ENCODE assay signal across 15 cellular contexts in the genomic region with DNA sequence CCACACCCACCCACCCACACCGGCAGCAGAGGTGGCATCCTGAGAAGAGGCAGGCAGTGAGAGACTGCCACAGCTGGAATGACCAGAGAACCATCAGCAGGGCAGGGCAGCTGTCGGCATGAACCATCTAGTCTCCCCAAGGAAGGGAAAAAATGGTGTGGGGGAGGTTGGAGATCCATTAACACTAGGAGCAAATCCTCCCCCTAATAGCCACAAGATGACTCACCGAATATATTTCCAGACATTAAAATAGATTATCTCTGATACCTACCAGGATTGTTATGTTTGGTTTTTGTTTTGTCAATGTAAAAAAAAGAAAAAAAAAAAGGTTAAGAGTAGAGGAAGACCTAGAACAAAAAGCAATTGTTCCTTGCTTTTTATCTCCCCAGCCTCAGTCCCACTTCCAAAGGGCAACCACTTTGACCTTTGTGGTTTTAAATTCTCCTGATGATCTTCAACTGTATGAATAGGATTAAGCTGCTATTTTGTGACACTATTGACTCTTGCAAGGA. TPM values are rescaled to one million over a fixed set of nuclear protein-coding genes. Genes with fewer than 3 reads are reported as not detected.
A peak's percentile ranks its signal among the peaks of the same experiment; 100 is the strongest.
DNase-seq lines count a peak whose midpoint lies in the region; ATAC-seq and TF ChIP-seq lines count a peak whose summit lies in the region.
"Had no signal": no experiment of that assay in that cellular context is flagged by ENCODE, and none has a peak within 500 bp of the region (broad histone marks: within the 10 kb centered on the region; RNA-seq: fewer than 3 reads in every experiment).

No MANE protein-coding gene starts in this region.

- H2AFZ ChIP-seq in IMR-90 (replicated peaks; ENCODE audit: low read length, poor library complexity): peak overlapping the region; percentile 38

- no peak overlapping the region for H2BK20ac ChIP-seq in IMR-90 (ENCODE audit: low read depth, low read length)

- dilution Hi-C loops in IMR-90 (cut with HindIII; ENCODE audit: low sequenced_read_pairs, unreplicated experiment): no loop called here

- no peaks in the 10 kb centered on the region for H3K36me3 ChIP-seq in BE2C
- no peaks in the 10 kb centered on the region for H3K36me3 ChIP-seq in IMR-90 (ENCODE audit: control insufficient read depth, insufficient read depth, low read length)
- no peaks in the 10 kb centered on the region for H3K36me3 ChIP-seq in brain microvascular endothelial cell (replicated peaks)
- no peaks in the 10 kb centered on the region for H3K36me3 ChIP-seq in left lung
- H3K36me3 ChIP-seq: ascending aorta, vagina had no signal

- H2BK15ac ChIP-seq in IMR-90 (ENCODE audit: low read depth, low read length): no peak overlapping the region

- no CpG with 5 or more reads among the region's 3 CpGs for WGBS in IMR-90 (ENCODE audit: extremely low coverage in 2 of 2, insufficient read length in 1 of 2), 2 experiments

- H3K9me3 ChIP-seq in BE2C (no peaks in the 10 kb centered on the region), IMR-90 (ENCODE audit: control insufficient read depth, insufficient read depth, low read length) (no peaks in the 10 kb centered on the region), left lung (no peaks in the 10 kb centered on the region)
- H3K9me3 ChIP-seq: ascending aorta, vagina had no signal

- H3K23ac ChIP-seq in IMR-90 (ENCODE audit: low read depth, low read length): no peak overlapping the region

- H3K4me1 ChIP-seq in BE2C (no peaks in the 10 kb centered on the region), IMR-90 (ENCODE audit: control insufficient read depth, insufficient read depth, low read length) (peaks cover 3% of the 10 kb centered on the region), left lung (peaks cover 5 to 6% of the 10 kb centered on the region in 2 donors)
- H3K4me1 ChIP-seq: ascending aorta, vagina had no signal

- POLR2A ChIA-PET in IMR-90 (lab: Charles Lee; ENCODE audit: unreplicated experiment): no interaction called here

- H2BK120ac ChIP-seq in IMR-90 (ENCODE audit: low read depth, low read length): no peak overlapping the region

- H3K18ac ChIP-seq in IMR-90 (ENCODE audit: low read depth, low read length): no peak overlapping the region

- H3K79me1 ChIP-seq in IMR-90 (ENCODE audit: low read depth in 1 of 2, low read length in 2 of 2): no peaks in the 10 kb centered on the region

- DNase-seq in BE2C: peak; percentile 9
- peak; percentile 63 for DNase-seq in IMR-90
- peak; percentile 33 for DNase-seq in brain microvascular endothelial cell
- DNase-seq in left lung: no peak
- DNase-seq in substantia nigra (lab: John Stamatoyannopoulos, UW): no peak
- DNase-seq in mucosa of gallbladder (ENCODE audit: low spot score): no peak
- DNase-seq: activated CD8-positive, alpha-beta memory T cell treated with anti-CD3 and anti-CD28 coated beads, Interleukin-2, amount 50 U/mL, for 4 hours; CD8-positive, alpha-beta T cell; MM.1S; NCI-H69 had no signal

- BruUV-seq in IMR-90 (replicated peaks; lab: Mats Ljungman, UMichigan): no TSS peak

- no peak overlapping the region for H2BK5ac ChIP-seq in IMR-90 (ENCODE audit: low read depth, low read length, poor library complexity, severe bottlenecking)

- peak overlapping the region; percentile 20; the same call in 1 of the 2 replicates for H3K4me2 ChIP-seq in IMR-90 (ENCODE audit: low read depth, low read length)

- no peak for TF ChIP-seq POLR2A in IMR-90 (IDR thresholded peaks at IDR 0.05; ENCODE audit: low read depth, low read length)

- no peaks in the 10 kb centered on the region for H4K20me1 ChIP-seq in IMR-90 (ENCODE audit: insufficient read depth, low read length)

- in situ Hi-C loops in IMR-90 (cut with MboI; ENCODE audit: low sequenced_read_pairs) (no loop called here), brain microvascular endothelial cell (cut with HindIII; ENCODE audit: low pct_ligation_motif_present, low sequenced_read_pairs) (no loop called here)

- no peak overlapping the region for H3K9ac ChIP-seq in IMR-90 (ENCODE audit: low read depth, low read length)

- no peak overlapping the region for H3K56ac ChIP-seq in IMR-90 (ENCODE audit: extremely low read depth, insufficient read depth, low read length)

- H3K4ac ChIP-seq in IMR-90 (ENCODE audit: low read depth, low read length): no peak overlapping the region

- H3K27ac ChIP-seq in IMR-90 (ENCODE audit: insufficient read depth, low read length) (no peak overlapping the region), brain microvascular endothelial cell (no peak overlapping the region), left lung (no peak overlapping the region), substantia nigra (ENCODE audit: low read depth, low read length, poor library complexity, severe bottlenecking) (no peak overlapping the region)
- H3K27ac ChIP-seq: ascending aorta, vagina had no signal

- no peaks in the 10 kb centered on the region for H3K9me1 ChIP-seq in IMR-90 (ENCODE audit: insufficient read depth, low read length)

- no peak overlapping the region for H4K91ac ChIP-seq in IMR-90 (ENCODE audit: insufficient read depth, low read depth, low read length)

- peak; percentile 65 for ATAC-seq in IMR-90 (ENCODE audit: low read depth)
- peak; percentile 47 for ATAC-seq in left lung
- no peak for ATAC-seq in HG03097 (IDR thresholded peaks at IDR 0.05; ENCODE audit: low FRiP score, unreplicated experiment)
- no peak for ATAC-seq in HG03095 (IDR thresholded peaks at IDR 0.05; ENCODE audit: unreplicated experiment)
- ATAC-seq: CD8-positive, alpha-beta T cell; esophagus mucosa had no signal

- no peak for TF ChIP-seq CTCF in BE2C (IDR thresholded peaks at IDR 0.05; ENCODE audit: low read depth, low read length)
- no peak for TF ChIP-seq CTCF in IMR-90 (conservative IDR thresholded peaks at IDR 0.05; ENCODE audit: low read depth, low read length)
- no peak for TF ChIP-seq CTCF in brain microvascular endothelial cell (IDR thresholded peaks at IDR 0.05; ENCODE audit: low read depth, low read length, missing control alignments)
- TF ChIP-seq CTCF in left lung (IDR thresholded peaks at IDR 0.05): no peak

- TF ChIP-seq RAD21 in IMR-90 (IDR thresholded peaks at IDR 0.05; ENCODE audit: low read length): no peak

- CTCF ChIA-PET in IMR-90 (lab: Yijun Ruan, JAX): no interaction called here

- H4K8ac ChIP-seq in IMR-90 (ENCODE audit: low read depth in 2 of 2, low read length in 2 of 2): no peak overlapping the region

- intact Hi-C loops in IMR-90 (cut with micrococcal nuclease) (no loop called here), left lung (cut with DNase I) (no loop called here)

- no peak overlapping the region for H2AK9ac ChIP-seq in IMR-90 (replicated peaks; ENCODE audit: low read depth, low read length, poor library complexity)

- H3K14ac ChIP-seq in IMR-90 (replicated peaks; ENCODE audit: low read depth, low read length): no peak overlapping the region

- H4K5ac ChIP-seq in IMR-90 (ENCODE audit: low read depth, low read length): no peak overlapping the region

- no peak overlapping the region for H2AK5ac ChIP-seq in IMR-90 (ENCODE audit: low read depth, low read length)

- no peak overlapping the region for H3K4me3 ChIP-seq in BE2C (ENCODE audit: low read depth, low read length)
- no peak overlapping the region for H3K4me3 ChIP-seq in IMR-90 (ENCODE audit: insufficient read depth, low read depth, low read length)
- H3K4me3 ChIP-seq in brain microvascular endothelial cell (ENCODE audit: low read depth, low read length): no peak overlapping the region
- no peak overlapping the region for H3K4me3 ChIP-seq in left lung
- H3K4me3 ChIP-seq: ascending aorta, vagina had no signal

- H3K27me3 ChIP-seq in BE2C (no peaks in the 10 kb centered on the region), IMR-90 (ENCODE audit: control insufficient read depth, insufficient read depth, low read length) (no peaks in the 10 kb centered on the region), brain microvascular endothelial cell (replicated peaks) (no peaks in the 10 kb centered on the region), left lung (no peaks in the 10 kb centered on the region)
- H3K27me3 ChIP-seq: ascending aorta, vagina had no signal

TF ChIP-seq in IMR-90, 13 proteins besides CTCF, POLR2A, EP300 and RAD21:
- TF ChIP-seq RFX5 (IDR thresholded peaks at IDR 0.05; ENCODE audit: low read depth, low read length) (no peak), FOS (IDR thresholded peaks at IDR 0.05; ENCODE audit: low read depth, low read length) (0 out of 2 replicates have a peak, but pooled peaks have one; percentile 25)

RNA-seq across cellular contexts. Expression of a gene that starts 34.2 kb away (rescaled TPM):
- polyA plus RNA-seq in BE2C (2012; ENCODE audit: insufficient read depth, insufficient read length, low read depth): 0.74 TPM
- total RNA-seq in IMR-90 (2012; rRNA removed) (14.7 and 19.0 TPM in 2 replicates), left lung (10 to 100 TPM; 10.8 to 16.0 TPM), mucosa of gallbladder (2.9 TPM)
- 10.9 and 12.1 TPM in 2 replicates for polyA plus RNA-seq in IMR-90 (2012; rRNA removed)
- 7.1 and 8.5 TPM in 2 replicates for polyA plus RNA-seq in IMR-90 (2012; cell fraction: cytosol; rRNA removed)
- polyA plus RNA-seq in IMR-90 (2012; cell fraction: nucleus; rRNA removed; ENCODE audit: low replicate concordance): 10.3 and 11.6 TPM in 2 replicates

Comparison
In these comparisons a context has a peak if more than half of its experiments do, and no peak if none do; other contexts are left out.
1. DNase-seq: peak in BE2C (single experiment), IMR-90 (single experiment) and brain microvascular endothelial cell (single experiment); none in left lung (0 of 2), substantia nigra (0 of 49) and mucosa of gallbladder (single experiment).
2. ATAC-seq: peak in IMR-90 (single experiment) and left lung (single experiment); none in HG03097 (single experiment) and HG03095 (single experiment).